ENCODE assay signal across 10 cellular contexts in genomic region chr5:37774912-37775483, GRCh38.
A peak's percentile ranks its signal among the peaks of the same experiment; 100 is the strongest.
DNase-seq lines count a peak whose midpoint lies in the region; ATAC-seq, FAIRE-seq and TF ChIP-seq lines count a peak whose summit lies in the region.
"Had no signal": no experiment of that assay in that cellular context is flagged by ENCODE, and none has a peak within 500 bp of the region (broad histone marks: within the 10 kb centered on the region; RNA-seq: fewer than 3 reads in every experiment).

No MANE protein-coding gene starts in this region.

- H4K12ac ChIP-seq in trophoblast cell (ENCODE audit: low read depth, low read length): no peak overlapping the region

- TF ChIP-seq POLR2A in GM12892 (IDR thresholded peaks at IDR 0.05; ENCODE audit: low read depth, low read length): no peak

- in situ Hi-C loops in mammary epithelial cell (cut with MboI; ENCODE audit: low sequenced_read_pairs in 2 of 2): loop anchor here in 1 of 2 donors (25.0 kb wide), 1 partner anchor 363 kb away; no protein-coding TSS in a partner anchor

- no peak overlapping the region for H2BK5ac ChIP-seq in trophoblast cell (ENCODE audit: low read depth, low read length, poor library complexity)

- H3K14ac ChIP-seq in trophoblast cell (ENCODE audit: low read length): no peak overlapping the region

- H3K79me2 ChIP-seq in mammary epithelial cell (ENCODE audit: insufficient read depth, low read length) (no peaks in the 10 kb centered on the region), trophoblast cell (ENCODE audit: control insufficient read depth, insufficient read depth, low read length, poor library complexity) (peaks cover 4% of the 10 kb centered on the region)

- H2AFZ ChIP-seq in mammary epithelial cell (ENCODE audit: low read depth, low read length) (no peak overlapping the region), trophoblast cell (ENCODE audit: insufficient read depth, low read length, poor library complexity) (no peak overlapping the region)

- FAIRE-seq in GM12892 (lab: Jason Lieb, UNC): no peak
- no peak for FAIRE-seq in urothelium cell line (lab: Jason Lieb, UNC)
- FAIRE-seq: endometrium had no signal

- H2BK120ac ChIP-seq in trophoblast cell (ENCODE audit: insufficient read depth, low read length, poor library complexity): no peak overlapping the region

- peak; percentile 34 for DNase-seq in NCI-H748 (lab: John Stamatoyannopoulos, UW; ENCODE audit: unreplicated experiment)
- DNase-seq in NCI-H748 treated with DMSO at 0.1 percent for 48 hours (lab: John Stamatoyannopoulos, UW): no peak
- no peak for DNase-seq in LNCaP clone FGC (ENCODE audit: low read depth)
- DNase-seq in mammary epithelial cell: peak; percentile 32
- peak; percentile 63 to 86 for DNase-seq in trophoblast cell
- DNase-seq in GM12892 (ENCODE audit: insufficient read length): no peak
- no peak for DNase-seq in urothelium cell line (ENCODE audit: low spot score)
- DNase-seq: NCI-H146 had no signal

- H3K36me3 ChIP-seq in mammary epithelial cell (ENCODE audit: insufficient read depth, low read length) (no peaks in the 10 kb centered on the region), trophoblast cell (ENCODE audit: control insufficient read depth in 1 of 2, insufficient read depth in 2 of 2, low read length in 2 of 2) (no peaks in the 10 kb centered on the region)

- H3K79me1 ChIP-seq in trophoblast cell (ENCODE audit: low read length): peaks cover 31% of the 10 kb centered on the region

- H3K27ac ChIP-seq in mammary epithelial cell (ENCODE audit: insufficient read depth, low read depth, low read length) (no peak overlapping the region), trophoblast cell (ENCODE audit: low read depth, low read length) (no peak overlapping the region)

- no peak overlapping the region for H4K8ac ChIP-seq in trophoblast cell (ENCODE audit: low read depth, low read length)

- no peaks in the 10 kb centered on the region for H4K20me1 ChIP-seq in mammary epithelial cell (ENCODE audit: insufficient read depth, low read length)

- no peak overlapping the region for H3K23ac ChIP-seq in trophoblast cell (ENCODE audit: low read length)

- intact Hi-C loops in mammary epithelial cell (cut with micrococcal nuclease): loop anchor here (5.0 kb wide), 2 partner anchors 363 to 417 kb away; no protein-coding TSS in a partner anchor

- no peak overlapping the region for H3K18ac ChIP-seq in trophoblast cell (ENCODE audit: low read length)

- no peak overlapping the region for H2AK5ac ChIP-seq in trophoblast cell (ENCODE audit: low read length)

- peak overlapping the region; percentile 42 for H4K91ac ChIP-seq in trophoblast cell (ENCODE audit: low read depth, low read length)

- H3K27me3 ChIP-seq in mammary epithelial cell (ENCODE audit: insufficient read depth, low read length): no peaks in the 10 kb centered on the region
- H3K27me3 ChIP-seq in trophoblast cell (ENCODE audit: insufficient read depth, low read length): no peaks in the 10 kb centered on the region

- H3K9ac ChIP-seq in mammary epithelial cell (ENCODE audit: insufficient read depth, low read length) (no peak overlapping the region), trophoblast cell (ENCODE audit: low read length) (no peak overlapping the region)

- WGBS in mammary epithelial cell (ENCODE audit: low coverage, missing lambda C conversion rate): 96% methylated on average over 4 of the region's 9 CpGs
- no CpG with 5 or more reads among the region's 9 CpGs for WGBS in trophoblast cell (ENCODE audit: extremely low coverage, insufficient coverage, insufficient read length)

- H3K4ac ChIP-seq in trophoblast cell (ENCODE audit: low read depth, low read length): no peak overlapping the region

- H3K9me3 ChIP-seq in mammary epithelial cell (replicated peaks; ENCODE audit: insufficient read depth, low read length) (no peaks in the 10 kb centered on the region), trophoblast cell (ENCODE audit: insufficient read depth, low read depth, low read length) (peaks cover 2% of the 10 kb centered on the region)

- no peak overlapping the region for H3K4me2 ChIP-seq in mammary epithelial cell (ENCODE audit: insufficient read depth, low read depth, low read length)
- no peak overlapping the region for H3K4me2 ChIP-seq in trophoblast cell (ENCODE audit: low read length)

- dilution Hi-C loops in mammary epithelial cell (cut with HindIII; ENCODE audit: low sequenced_read_pairs): loop anchor here (25.0 kb wide), 1 partner anchor 412 kb away; no protein-coding TSS in a partner anchor

- H3K4me1 ChIP-seq in mammary epithelial cell (ENCODE audit: insufficient read depth, low read length) (peaks cover 27% of the 10 kb centered on the region), trophoblast cell (ENCODE audit: control insufficient read depth in 1 of 2, insufficient read depth in 2 of 2, low read length in 2 of 2) (peaks cover 17 to 22% of the 10 kb centered on the region in 2 experiments)

- CTCF ChIA-PET in mammary epithelial cell (lab: Charles Lee; ENCODE audit: low non-redundant PET): interaction anchor here (0.6 kb wide), 1 partner anchor 41 kb away, joined by 3 read pairs; no protein-coding TSS in a partner anchor

- no TSS peak for BruUV-seq in mammary epithelial cell (replicated peaks; lab: Mats Ljungman, UMichigan)

- H3K4me3 ChIP-seq in LNCaP clone FGC (ENCODE audit: low read depth, low read length) (no peak overlapping the region), mammary epithelial cell (replicated peaks in 1 of 3; ENCODE audit: insufficient read depth in 1 of 3, low read depth in 2 of 3, low read length in 3 of 3) (no peak overlapping the region), trophoblast cell (ENCODE audit: low read depth, low read length) (no peak overlapping the region)

- no peak overlapping the region for H2BK12ac ChIP-seq in trophoblast cell (ENCODE audit: low read length)

- ATAC-seq in HG02588 (IDR thresholded peaks at IDR 0.05; ENCODE audit: unreplicated experiment): no peak

- TF ChIP-seq CTCF in LNCaP clone FGC (IDR thresholded peaks at IDR 0.05; ENCODE audit: control insufficient read depth, extremely low read depth, insufficient read depth): peak; percentile 35
- peak; percentile 61 to 87 for TF ChIP-seq CTCF in mammary epithelial cell (conservative IDR thresholded peaks at IDR 0.05 in 1 of 2, IDR thresholded peaks at IDR 0.05 in 1 of 2; ENCODE audit: extremely low read depth in 1 of 2, insufficient read depth in 1 of 2, low read depth in 1 of 2, low read length in 2 of 2)

Comparison
In these comparisons a context has a peak if more than half of its experiments do, and no peak if none do; other contexts are left out.
1. DNase-seq: peak in NCI-H748 (single experiment), mammary epithelial cell (single experiment) and trophoblast cell (2 of 2); none in NCI-H748 treated with DMSO at 0.1 percent for 48 hours (single experiment), LNCaP clone FGC (single experiment), GM12892 (single experiment) and urothelium cell line (single experiment).